In the genomic region with DNA sequence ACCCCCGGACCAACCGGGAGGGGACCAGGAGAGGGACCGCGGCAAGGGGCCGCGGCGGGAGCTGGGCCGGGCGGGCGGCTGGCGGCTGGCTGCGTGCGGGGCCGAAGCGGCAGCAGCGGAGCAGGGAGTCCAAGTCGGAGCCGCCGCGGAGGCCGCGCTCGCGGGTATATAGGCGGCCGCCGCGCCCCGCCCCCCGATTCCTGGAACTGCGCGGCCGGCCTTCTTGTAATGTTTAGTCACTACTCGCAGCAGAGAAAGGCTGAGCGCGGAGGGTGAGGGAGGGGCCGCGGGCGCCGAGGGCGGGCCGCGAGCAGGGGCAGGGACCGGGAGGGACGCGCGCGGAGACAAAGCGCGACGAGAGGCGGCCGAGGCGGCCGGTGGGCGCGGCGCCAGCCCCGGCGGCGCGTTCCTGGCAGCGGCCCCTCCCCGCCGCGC, we compare ENCODE assay signal across 8 cellular contexts. TPM values are rescaled to one million over a fixed set of nuclear protein-coding genes. Genes with fewer than 3 reads are reported as not detected.
DNase-seq lines count a peak whose midpoint lies in the region; ATAC-seq and TF ChIP-seq lines count a peak whose summit lies in the region.

A gene with protein sequence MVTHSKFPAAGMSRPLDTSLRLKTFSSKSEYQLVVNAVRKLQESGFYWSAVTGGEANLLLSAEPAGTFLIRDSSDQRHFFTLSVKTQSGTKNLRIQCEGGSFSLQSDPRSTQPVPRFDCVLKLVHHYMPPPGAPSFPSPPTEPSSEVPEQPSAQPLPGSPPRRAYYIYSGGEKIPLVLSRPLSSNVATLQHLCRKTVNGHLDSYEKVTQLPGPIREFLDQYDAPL (minus strand): TSS at position 142 of the 435 bp plus-strand sequence. CDS start 982 bp downstream, outside the sequence.

- no peaks in the 10 kb centered on the region for H3K27me3 Mint-ChIP-seq in CD4-positive, alpha-beta memory T cell
- no peaks in the 10 kb centered on the region for H3K27me3 Mint-ChIP-seq in natural killer cell treated with Interleukin-12 subunit alpha and Interleukin-12 subunit beta and Interleukin-15 and Interleukin-18, amount 100 ng/mL, for 72 hours

- CTCF ChIA-PET in CD4-positive, alpha-beta memory T cell (lab: Charles Lee; ENCODE audit: partially characterized antibody): interaction anchor here (0.9 to 8.5 kb wide), 9 partner anchors 8 to 72 kb away, joined by 3 to 134 read pairs (median 5); no protein-coding TSS in a partner anchor

- H3K4me3 ChIP-seq in CD4-positive, alpha-beta memory T cell (ENCODE audit: low read length in 2 of 2): peak within 1 kb of the TSS; percentile 76 to 89
- peak within 1 kb of the TSS; percentile 90 for H3K4me3 ChIP-seq in fibroblast of pulmonary artery (replicated peaks; ENCODE audit: low read depth, low read length)

- peaks cover 19 to 28% of the 10 kb centered on the region in 2 donors for H3K36me3 Mint-ChIP-seq in CD4-positive, alpha-beta memory T cell
- H3K36me3 Mint-ChIP-seq in natural killer cell treated with Interleukin-12 subunit alpha and Interleukin-12 subunit beta and Interleukin-15 and Interleukin-18, amount 100 ng/mL, for 72 hours: peaks cover 6% of the 10 kb centered on the region

- intact Hi-C loops in CD4-positive, alpha-beta memory T cell (cut with micrococcal nuclease): loop anchor here (1.0 to 2.0 kb wide), 7 partner anchors 17 to 109 kb away; a partner anchor contains a TSS

- POLR2A ChIA-PET in CD4-positive, alpha-beta memory T cell (lab: Charles Lee; ENCODE audit: partially characterized antibody): interaction anchor here (0.6 to 4.6 kb wide), 15 partner anchors 9 to 108 kb away, joined by 3 to 62 read pairs (median 5); a partner anchor contains a TSS

- no peaks in the 10 kb centered on the region for H3K27me3 ChIP-seq in CD4-positive, alpha-beta memory T cell (ENCODE audit: insufficient read depth, low read length)

- H3K9me3 Mint-ChIP-seq in CD4-positive, alpha-beta memory T cell: peaks cover 0 to 4% (median 0%) of the 10 kb centered on the region in 8 donors
- no peaks in the 10 kb centered on the region for H3K9me3 Mint-ChIP-seq in natural killer cell treated with Interleukin-12 subunit alpha and Interleukin-12 subunit beta and Interleukin-15 and Interleukin-18, amount 100 ng/mL, for 72 hours

- H3K4me1 ChIP-seq in CD4-positive, alpha-beta memory T cell (ENCODE audit: insufficient read depth, low read length): peaks cover 38% of the 10 kb centered on the region

- no peaks in the 10 kb centered on the region for H3K9me3 ChIP-seq in CD4-positive, alpha-beta memory T cell (ENCODE audit: control insufficient read depth in 1 of 2, low read length in 2 of 2)

- H3K27ac Mint-ChIP-seq in CD4-positive, alpha-beta memory T cell: peak within 1 kb of the TSS; percentile 94 to 99 (median 99)
- H3K27ac Mint-ChIP-seq in natural killer cell treated with Interleukin-12 subunit alpha and Interleukin-12 subunit beta and Interleukin-15 and Interleukin-18, amount 100 ng/mL, for 72 hours: peak within 1 kb of the TSS; percentile 76 to 96

- peak within 1 kb of the TSS; percentile 93 for H3K27ac ChIP-seq in CD4-positive, alpha-beta memory T cell (ENCODE audit: low read depth, low read length)

- H3K36me3 ChIP-seq in CD4-positive, alpha-beta memory T cell (ENCODE audit: insufficient read depth, low read length): peaks cover 21% of the 10 kb centered on the region

- ATAC-seq in GM21529 (IDR thresholded peaks at IDR 0.05; ENCODE audit: unreplicated experiment): peak; percentile 29
- peak; percentile 86 to 88 for ATAC-seq in natural killer cell treated with Interleukin-12 subunit alpha and Interleukin-12 subunit beta and Interleukin-15 and Interleukin-18, amount 100 ng/mL, for 72 hours

- TF ChIP-seq CTCF in fibroblast of pulmonary artery (IDR thresholded peaks at IDR 0.05; ENCODE audit: low read length, missing control alignments): no peak

- H3K4me3 Mint-ChIP-seq in CD4-positive, alpha-beta memory T cell: peak within 1 kb of the TSS; percentile 87 to 98 (median 88)
- peak within 1 kb of the TSS; percentile 90 for H3K4me3 Mint-ChIP-seq in natural killer cell treated with Interleukin-12 subunit alpha and Interleukin-12 subunit beta and Interleukin-15 and Interleukin-18, amount 100 ng/mL, for 72 hours

- peak; percentile 97 to 98 (median 98) for DNase-seq in CD4-positive, alpha-beta memory T cell
- peak; percentile 96 for DNase-seq in M059J (ENCODE audit: low read depth)
- peak; percentile 90 to 95 for DNase-seq in SHP77 (lab: John Stamatoyannopoulos, UW)
- peak; percentile 96 for DNase-seq in activated effector memory CD4-positive, alpha-beta T cell treated with Interleukin-2 at 50 U/mL for 16 hours
- DNase-seq in fibroblast of pulmonary artery (ENCODE audit: low read depth): peak; percentile 98
- DNase-seq in natural killer cell treated with Interleukin-12 subunit alpha and Interleukin-12 subunit beta and Interleukin-15 and Interleukin-18, amount 100 ng/mL, for 72 hours (ENCODE audit: low spot score): peak; percentile 100
- DNase-seq in stimulated activated naive CD4-positive, alpha-beta T cell (lab: John Stamatoyannopoulos, UW): peak; percentile 90 to 96 (median 93)

- peaks cover 21 to 48% (median 33%) of the 10 kb centered on the region in 4 donors for H3K4me1 Mint-ChIP-seq in CD4-positive, alpha-beta memory T cell
- H3K4me1 Mint-ChIP-seq in natural killer cell treated with Interleukin-12 subunit alpha and Interleukin-12 subunit beta and Interleukin-15 and Interleukin-18, amount 100 ng/mL, for 72 hours (ENCODE audit: low read depth in 2 of 2): peaks cover 47 to 50% of the 10 kb centered on the region in 2 donors

RNA-seq across cellular contexts. Expression of the gene that starts here (rescaled TPM):
- 1 to 10 TPM; 7.5 to 8.4 TPM for total RNA-seq in CD4-positive, alpha-beta memory T cell
- 100 to 1,000 TPM in 1 of 2 donors, 10 to 100 TPM in 1; 60.8 to 220 TPM for polyA plus RNA-seq in CD4-positive, alpha-beta memory T cell
- total RNA-seq in M059J (2014; rRNA removed; shearing (Covaris generic)): 26.6 and 39.3 TPM in 2 replicates
- 100 to 1,000 TPM; 110 to 156 TPM for total RNA-seq in natural killer cell treated with Interleukin-12 subunit alpha and Interleukin-12 subunit beta and Interleukin-15 and Interleukin-18, amount 100 ng/mL, for 72 hours

Comparison
In these comparisons a context has a peak if more than half of its experiments do, and no peak if none do; other contexts are left out.
1. Peak in every context shown above with its lines: DNase-seq, ATAC-seq, H3K4me3 ChIP-seq and H3K27ac ChIP-seq.